Comparison of ENCODE assay signal across 1 cellular context in the genomic region with DNA sequence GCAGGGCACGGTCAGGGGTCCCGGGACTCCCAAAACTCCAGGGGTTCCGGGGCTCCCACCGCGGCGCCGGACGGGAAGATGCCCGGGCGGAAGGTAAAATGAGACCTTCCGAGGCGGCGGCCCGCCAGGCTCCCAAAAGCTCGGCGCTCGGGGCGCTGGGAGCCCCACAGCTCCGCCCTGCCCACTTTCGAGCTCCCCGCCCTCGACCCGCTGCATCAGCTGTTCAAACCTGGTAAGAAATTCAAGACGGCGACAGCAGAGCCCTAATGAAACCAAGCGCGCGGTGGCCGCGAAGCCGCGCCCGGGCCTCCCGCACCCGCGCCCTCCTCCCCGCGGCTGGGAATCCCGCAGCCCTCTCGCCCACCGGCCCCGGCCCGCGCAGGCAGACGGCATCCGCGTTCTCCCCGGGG.
A peak's percentile ranks its signal among the peaks of the same experiment; 100 is the strongest.
TF ChIP-seq lines count a peak whose summit lies in the region.

No MANE protein-coding gene starts in this region.

TF ChIP-seq in HepG2, 621 proteins besides CTCF, POLR2A, EP300 and RAD21 (continued from another document):
- TF ChIP-seq, protein P1, sequence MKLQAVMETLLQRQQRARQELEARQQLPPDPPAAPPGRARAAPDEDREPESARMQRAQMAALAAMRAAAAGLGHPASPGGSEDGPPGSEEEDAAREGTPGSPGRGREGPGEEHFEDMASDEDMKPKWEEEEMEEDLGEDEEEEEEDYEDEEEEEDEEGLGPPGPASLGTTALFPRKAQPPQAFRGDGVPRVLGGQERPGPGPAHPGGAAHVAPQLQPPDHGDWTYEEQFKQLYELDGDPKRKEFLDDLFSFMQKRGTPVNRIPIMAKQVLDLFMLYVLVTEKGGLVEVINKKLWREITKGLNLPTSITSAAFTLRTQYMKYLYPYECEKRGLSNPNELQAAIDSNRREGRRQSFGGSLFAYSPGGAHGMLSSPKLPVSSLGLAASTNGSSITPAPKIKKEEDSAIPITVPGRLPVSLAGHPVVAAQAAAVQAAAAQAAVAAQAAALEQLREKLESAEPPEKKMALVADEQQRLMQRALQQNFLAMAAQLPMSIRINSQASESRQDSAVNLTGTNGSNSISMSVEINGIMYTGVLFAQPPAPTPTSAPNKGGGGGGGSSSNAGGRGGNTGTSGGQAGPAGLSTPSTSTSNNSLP (IDR thresholded peaks at IDR 0.05; ENCODE audit: low read depth, low read length): no peak
- 0 out of 2 replicates have a peak, but pooled peaks have one; percentile 24 for TF ChIP-seq ZSCAN31 (CRISPR knock-in tag; IDR thresholded peaks at IDR 0.05; ENCODE audit: low read depth)
- TF ChIP-seq ZNF761 (CRISPR knock-in tag; conservative IDR thresholded peaks at IDR 0.05): 0 out of 2 replicates have a peak, but pooled peaks have one; percentile 35
- 0 out of 2 replicates have a peak, but pooled peaks have one; percentile 21 for TF ChIP-seq HNRNPL (IDR thresholded peaks at IDR 0.05; ENCODE audit: low read depth, low read length)
- TF ChIP-seq ZNF782 (CRISPR knock-in tag; IDR thresholded peaks at IDR 0.05; ENCODE audit: borderline replicate concordance): no peak
- no peak for TF ChIP-seq ZNF773 (CRISPR knock-in tag; IDR thresholded peaks at IDR 0.05; ENCODE audit: borderline replicate concordance)
- TF ChIP-seq, protein P2, sequence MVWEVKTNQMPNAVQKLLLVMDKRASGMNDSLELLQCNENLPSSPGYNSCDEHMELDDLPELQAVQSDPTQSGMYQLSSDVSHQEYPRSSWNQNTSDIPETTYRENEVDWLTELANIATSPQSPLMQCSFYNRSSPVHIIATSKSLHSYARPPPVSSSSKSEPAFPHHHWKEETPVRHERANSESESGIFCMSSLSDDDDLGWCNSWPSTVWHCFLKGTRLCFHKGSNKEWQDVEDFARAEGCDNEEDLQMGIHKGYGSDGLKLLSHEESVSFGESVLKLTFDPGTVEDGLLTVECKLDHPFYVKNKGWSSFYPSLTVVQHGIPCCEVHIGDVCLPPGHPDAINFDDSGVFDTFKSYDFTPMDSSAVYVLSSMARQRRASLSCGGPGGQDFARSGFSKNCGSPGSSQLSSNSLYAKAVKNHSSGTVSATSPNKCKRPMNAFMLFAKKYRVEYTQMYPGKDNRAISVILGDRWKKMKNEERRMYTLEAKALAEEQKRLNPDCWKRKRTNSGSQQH (CRISPR knock-in tag; IDR thresholded peaks at IDR 0.05; ENCODE audit: low read depth): 0 out of 2 replicates have a peak, but pooled peaks have one; percentile 16
- TF ChIP-seq, protein P3, sequence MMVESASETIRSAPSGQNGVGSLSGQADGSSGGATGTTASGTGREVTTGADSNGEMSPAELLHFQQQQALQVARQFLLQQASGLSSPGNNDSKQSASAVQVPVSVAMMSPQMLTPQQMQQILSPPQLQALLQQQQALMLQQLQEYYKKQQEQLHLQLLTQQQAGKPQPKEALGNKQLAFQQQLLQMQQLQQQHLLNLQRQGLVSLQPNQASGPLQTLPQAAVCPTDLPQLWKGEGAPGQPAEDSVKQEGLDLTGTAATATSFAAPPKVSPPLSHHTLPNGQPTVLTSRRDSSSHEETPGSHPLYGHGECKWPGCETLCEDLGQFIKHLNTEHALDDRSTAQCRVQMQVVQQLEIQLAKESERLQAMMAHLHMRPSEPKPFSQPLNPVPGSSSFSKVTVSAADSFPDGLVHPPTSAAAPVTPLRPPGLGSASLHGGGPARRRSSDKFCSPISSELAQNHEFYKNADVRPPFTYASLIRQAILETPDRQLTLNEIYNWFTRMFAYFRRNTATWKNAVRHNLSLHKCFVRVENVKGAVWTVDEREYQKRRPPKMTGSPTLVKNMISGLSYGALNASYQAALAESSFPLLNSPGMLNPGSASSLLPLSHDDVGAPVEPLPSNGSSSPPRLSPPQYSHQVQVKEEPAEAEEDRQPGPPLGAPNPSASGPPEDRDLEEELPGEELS (CRISPR knock-in tag; IDR thresholded peaks at IDR 0.05): 0 out of 2 replicates have a peak, but pooled peaks have one; percentile 32
- TF ChIP-seq, protein P4, sequence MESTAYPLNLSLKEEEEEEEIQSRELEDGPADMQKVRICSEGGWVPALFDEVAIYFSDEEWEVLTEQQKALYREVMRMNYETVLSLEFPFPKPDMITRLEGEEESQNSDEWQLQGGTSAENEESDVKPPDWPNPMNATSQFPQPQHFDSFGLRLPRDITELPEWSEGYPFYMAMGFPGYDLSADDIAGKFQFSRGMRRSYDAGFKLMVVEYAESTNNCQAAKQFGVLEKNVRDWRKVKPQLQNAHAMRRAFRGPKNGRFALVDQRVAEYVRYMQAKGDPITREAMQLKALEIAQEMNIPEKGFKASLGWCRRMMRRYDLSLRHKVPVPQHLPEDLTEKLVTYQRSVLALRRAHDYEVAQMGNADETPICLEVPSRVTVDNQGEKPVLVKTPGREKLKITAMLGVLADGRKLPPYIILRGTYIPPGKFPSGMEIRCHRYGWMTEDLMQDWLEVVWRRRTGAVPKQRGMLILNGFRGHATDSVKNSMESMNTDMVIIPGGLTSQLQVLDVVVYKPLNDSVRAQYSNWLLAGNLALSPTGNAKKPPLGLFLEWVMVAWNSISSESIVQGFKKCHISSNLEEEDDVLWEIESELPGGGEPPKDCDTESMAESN (CRISPR knock-in tag; conservative IDR thresholded peaks at IDR 0.05): peak; percentile 45; the same call in 1 of the 2 replicates
- TF ChIP-seq, protein P5, sequence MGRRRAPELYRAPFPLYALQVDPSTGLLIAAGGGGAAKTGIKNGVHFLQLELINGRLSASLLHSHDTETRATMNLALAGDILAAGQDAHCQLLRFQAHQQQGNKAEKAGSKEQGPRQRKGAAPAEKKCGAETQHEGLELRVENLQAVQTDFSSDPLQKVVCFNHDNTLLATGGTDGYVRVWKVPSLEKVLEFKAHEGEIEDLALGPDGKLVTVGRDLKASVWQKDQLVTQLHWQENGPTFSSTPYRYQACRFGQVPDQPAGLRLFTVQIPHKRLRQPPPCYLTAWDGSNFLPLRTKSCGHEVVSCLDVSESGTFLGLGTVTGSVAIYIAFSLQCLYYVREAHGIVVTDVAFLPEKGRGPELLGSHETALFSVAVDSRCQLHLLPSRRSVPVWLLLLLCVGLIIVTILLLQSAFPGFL (CRISPR knock-in tag; IDR thresholded peaks at IDR 0.05): no peak
- TF ChIP-seq, protein P6, sequence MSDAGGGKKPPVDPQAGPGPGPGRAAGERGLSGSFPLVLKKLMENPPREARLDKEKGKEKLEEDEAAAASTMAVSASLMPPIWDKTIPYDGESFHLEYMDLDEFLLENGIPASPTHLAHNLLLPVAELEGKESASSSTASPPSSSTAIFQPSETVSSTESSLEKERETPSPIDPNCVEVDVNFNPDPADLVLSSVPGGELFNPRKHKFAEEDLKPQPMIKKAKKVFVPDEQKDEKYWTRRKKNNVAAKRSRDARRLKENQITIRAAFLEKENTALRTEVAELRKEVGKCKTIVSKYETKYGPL (CRISPR knock-in tag; IDR thresholded peaks at IDR 0.05): 0 out of 2 replicates have a peak, but pooled peaks have one; percentile 13
- 0 out of 2 replicates have a peak, but pooled peaks have one; percentile 63 for TF ChIP-seq ZNF737 (CRISPR knock-in tag; IDR thresholded peaks at IDR 0.05; ENCODE audit: borderline replicate concordance)
- TF ChIP-seq, protein P7, sequence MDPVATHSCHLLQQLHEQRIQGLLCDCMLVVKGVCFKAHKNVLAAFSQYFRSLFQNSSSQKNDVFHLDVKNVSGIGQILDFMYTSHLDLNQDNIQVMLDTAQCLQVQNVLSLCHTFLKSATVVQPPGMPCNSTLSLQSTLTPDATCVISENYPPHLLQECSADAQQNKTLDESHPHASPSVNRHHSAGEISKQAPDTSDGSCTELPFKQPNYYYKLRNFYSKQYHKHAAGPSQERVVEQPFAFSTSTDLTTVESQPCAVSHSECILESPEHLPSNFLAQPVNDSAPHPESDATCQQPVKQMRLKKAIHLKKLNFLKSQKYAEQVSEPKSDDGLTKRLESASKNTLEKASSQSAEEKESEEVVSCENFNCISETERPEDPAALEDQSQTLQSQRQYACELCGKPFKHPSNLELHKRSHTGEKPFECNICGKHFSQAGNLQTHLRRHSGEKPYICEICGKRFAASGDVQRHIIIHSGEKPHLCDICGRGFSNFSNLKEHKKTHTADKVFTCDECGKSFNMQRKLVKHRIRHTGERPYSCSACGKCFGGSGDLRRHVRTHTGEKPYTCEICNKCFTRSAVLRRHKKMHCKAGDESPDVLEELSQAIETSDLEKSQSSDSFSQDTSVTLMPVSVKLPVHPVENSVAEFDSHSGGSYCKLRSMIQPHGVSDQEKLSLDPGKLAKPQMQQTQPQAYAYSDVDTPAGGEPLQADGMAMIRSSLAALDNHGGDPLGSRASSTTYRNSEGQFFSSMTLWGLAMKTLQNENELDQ (CRISPR knock-in tag; IDR thresholded peaks at IDR 0.05; ENCODE audit: borderline replicate concordance): no peak
- TF ChIP-seq, protein P8, sequence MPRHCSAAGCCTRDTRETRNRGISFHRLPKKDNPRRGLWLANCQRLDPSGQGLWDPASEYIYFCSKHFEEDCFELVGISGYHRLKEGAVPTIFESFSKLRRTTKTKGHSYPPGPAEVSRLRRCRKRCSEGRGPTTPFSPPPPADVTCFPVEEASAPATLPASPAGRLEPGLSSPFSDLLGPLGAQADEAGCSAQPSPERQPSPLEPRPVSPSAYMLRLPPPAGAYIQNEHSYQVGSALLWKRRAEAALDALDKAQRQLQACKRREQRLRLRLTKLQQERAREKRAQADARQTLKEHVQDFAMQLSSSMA (CRISPR knock-in tag; IDR thresholded peaks at IDR 0.05): peak; percentile 22; the same call in 1 of the 2 replicates
- 0 out of 2 replicates have a peak, but pooled peaks have one; percentile 17 for TF ChIP-seq MTF2 (CRISPR knock-in tag; IDR thresholded peaks at IDR 0.05; ENCODE audit: borderline replicate concordance)
